In genomic region chr5:110903966-110904365, GRCh38 we compare ENCODE assay signal across 17 cellular contexts.
A peak's percentile ranks its signal among the peaks of the same experiment; 100 is the strongest.
DNase-seq lines count a peak whose midpoint lies in the region; ATAC-seq and TF ChIP-seq lines count a peak whose summit lies in the region.
"Had no signal": no experiment of that assay in that cellular context is flagged by ENCODE, and none has a peak within 500 bp of the region (broad histone marks: within the 10 kb centered on the region; RNA-seq: fewer than 3 reads in every experiment).

No MANE protein-coding gene starts in this region.

- H3K4me1 ChIP-seq in GM23338 (ENCODE audit: insufficient read depth) = peaks cover 27% of the 10 kb centered on the region
- H3K4me1 ChIP-seq in A673 (ENCODE audit: insufficient read depth, low read length, poor library complexity, severe bottlenecking) = no peaks in the 10 kb centered on the region
- no peaks in the 10 kb centered on the region for H3K4me1 ChIP-seq in right cardiac atrium (ENCODE audit: control insufficient read depth, insufficient read depth, low read length)
- H3K4me1 ChIP-seq: BLaER1 treated with 17β-estradiol and CSF1 and Interleukin-3, amounts not matched to agents 10 nM and 100 nM had no signal

- H3F3A ChIP-seq in GM23338 (replicated peaks; ENCODE audit: low read depth) = no peaks in the 10 kb centered on the region

- 73% methylated on average over 3 of the region's 3 CpGs for WGBS in right cardiac atrium

- H3K4me3 ChIP-seq in GM23338 = no peak overlapping the region
- H3K4me3 ChIP-seq in fibroblast of villous mesenchyme (ENCODE audit: low read depth, low read length) = no peak overlapping the region
- no peak overlapping the region for H3K4me3 ChIP-seq in A673 (ENCODE audit: low read depth, low read length, poor library complexity, severe bottlenecking)
- no peak overlapping the region for H3K4me3 ChIP-seq in right cardiac atrium (ENCODE audit: low read length)
- H3K4me3 ChIP-seq: BLaER1 treated with 17β-estradiol and CSF1 and Interleukin-3, amounts not matched to agents 10 nM and 100 nM; GM12878 had no signal

- H3K4me3 Mint-ChIP-seq in GM23338 = no peak overlapping the region
- no peak overlapping the region for H3K4me3 Mint-ChIP-seq in effector memory CD8-positive, alpha-beta T cell
- H3K4me3 Mint-ChIP-seq: CD4-positive, CD25-positive, alpha-beta regulatory T cell; H9 had no signal

- no peaks in the 10 kb centered on the region for H4K20me1 ChIP-seq in GM23338 (replicated peaks; ENCODE audit: insufficient read depth)
- H4K20me1 ChIP-seq: BLaER1 treated with 17β-estradiol and CSF1 and Interleukin-3, amounts not matched to agents 10 nM and 100 nM had no signal

- peaks cover 20% of the 10 kb centered on the region for H3K4me1 Mint-ChIP-seq in GM23338
- no peaks in the 10 kb centered on the region for H3K4me1 Mint-ChIP-seq in effector memory CD8-positive, alpha-beta T cell (ENCODE audit: low read depth in 2 of 2)
- H3K4me1 Mint-ChIP-seq: CD4-positive, CD25-positive, alpha-beta regulatory T cell had no signal

- ATAC-seq in GM23338 = no peak
- ATAC-seq in SK-N-SH treated with all-trans-retinoic acid at 6 μM for 48 hours = no peak; the same call in 1 of the 3 replicates
- no peak for ATAC-seq in right cardiac atrium
- no peak for ATAC-seq in effector memory CD8-positive, alpha-beta T cell (replicated peaks)
- ATAC-seq: GM12878 had no signal

- no peak overlapping the region for H3K4me2 ChIP-seq in GM23338
- H3K4me2 ChIP-seq: BLaER1 treated with 17β-estradiol and CSF1 and Interleukin-3, amounts not matched to agents 10 nM and 100 nM had no signal

- no peak overlapping the region for H3K27ac ChIP-seq in GM23338 (ENCODE audit: low read depth)
- H3K27ac ChIP-seq in A673 (ENCODE audit: low read depth, low read length, poor library complexity, severe bottlenecking) = no peak overlapping the region
- H3K27ac ChIP-seq in right cardiac atrium (ENCODE audit: low read length) = no peak overlapping the region
- H3K27ac ChIP-seq: BLaER1 treated with 17β-estradiol and CSF1 and Interleukin-3, amounts not matched to agents 10 nM and 100 nM had no signal

- TF ChIP-seq CTCF in GM23338 (conservative IDR thresholded peaks at IDR 0.05; ENCODE audit: low read depth in 2 of 2) = no peak
- TF ChIP-seq CTCF in fibroblast of villous mesenchyme (IDR thresholded peaks at IDR 0.05; ENCODE audit: insufficient read depth, low read depth, low read length) = no peak
- TF ChIP-seq CTCF in A673 (conservative IDR thresholded peaks at IDR 0.05; ENCODE audit: low read depth, low read length) = no peak

- H2AFZ ChIP-seq in GM23338 = no peak overlapping the region

- intact Hi-C loops in A673 (cut with micrococcal nuclease; ENCODE audit: unreplicated experiment) (no loop called here), right cardiac atrium (cut with DNase I) (no loop called here)

- 0 out of 2 replicates have a peak overlapping the region, but pooled peaks have one; percentile 52 for H3K27ac Mint-ChIP-seq in GM23338
- H3K27ac Mint-ChIP-seq in effector memory CD8-positive, alpha-beta T cell = no peak overlapping the region
- H3K27ac Mint-ChIP-seq: CD4-positive, CD25-positive, alpha-beta regulatory T cell had no signal

- no TSS peak for BruUV-seq in A673 (replicated peaks; lab: Mats Ljungman, UMichigan)

- H3K27me3 ChIP-seq in GM23338 (ENCODE audit: insufficient read depth) (no peaks in the 10 kb centered on the region), A673 (replicated peaks; ENCODE audit: insufficient read depth, low read depth, low read length, poor library complexity) (peaks cover 8% of the 10 kb centered on the region), right cardiac atrium (ENCODE audit: control insufficient read depth, insufficient read depth) (no peaks in the 10 kb centered on the region)
- H3K27me3 ChIP-seq: BLaER1 treated with 17β-estradiol and CSF1 and Interleukin-3, amounts not matched to agents 10 nM and 100 nM had no signal

- no peaks in the 10 kb centered on the region for H3K79me2 ChIP-seq in GM23338 (replicated peaks; ENCODE audit: insufficient read depth)

- H3K9me2 ChIP-seq in GM23338 (ENCODE audit: insufficient read depth) = no peaks in the 10 kb centered on the region

- H3K36me3 Mint-ChIP-seq in GM23338 (ENCODE audit: low read depth) = no peaks in the 10 kb centered on the region
- no peaks in the 10 kb centered on the region for H3K36me3 Mint-ChIP-seq in effector memory CD8-positive, alpha-beta T cell (ENCODE audit: insufficient read depth)
- H3K36me3 Mint-ChIP-seq: CD4-positive, CD25-positive, alpha-beta regulatory T cell had no signal

- H3K9me3 Mint-ChIP-seq in GM23338 = peaks cover 4% of the 10 kb centered on the region; the same call in 1 of the 3 replicates
- H3K9me3 Mint-ChIP-seq in effector memory CD8-positive, alpha-beta T cell = peaks cover 0 to 8% of the 10 kb centered on the region in 2 donors

- H3K36me3 ChIP-seq in GM23338 (ENCODE audit: insufficient read depth) = no peaks in the 10 kb centered on the region
- no peaks in the 10 kb centered on the region for H3K36me3 ChIP-seq in A673 (ENCODE audit: insufficient read depth, low read length, poor library complexity, severe bottlenecking)
- H3K36me3 ChIP-seq: BLaER1 treated with 17β-estradiol and CSF1 and Interleukin-3, amounts not matched to agents 10 nM and 100 nM had no signal

- no peaks in the 10 kb centered on the region for H3K9me3 ChIP-seq in A673 (ENCODE audit: low read depth, low read length, poor library complexity, severe bottlenecking)
- no peaks in the 10 kb centered on the region for H3K9me3 ChIP-seq in right cardiac atrium (ENCODE audit: control insufficient read depth, low read length)

- peaks cover 1% of the 10 kb centered on the region for H3K27me3 Mint-ChIP-seq in GM23338 (ENCODE audit: insufficient read depth, low read depth, poor library complexity)
- H3K27me3 Mint-ChIP-seq in effector memory CD8-positive, alpha-beta T cell = peaks cover 0 to 9% of the 10 kb centered on the region in 2 donors

- DNase-seq in GM23338 (ENCODE audit: low spot score) (no peak), fibroblast of villous mesenchyme (ENCODE audit: low read depth) (peak; percentile 43), kidney tubule cell (ENCODE audit: low spot score) (peak; percentile 42), A673 (ENCODE audit: low spot score) (no peak), right cardiac atrium (no peak), NCI-H1417 (lab: John Stamatoyannopoulos, UW) (no peak)
- DNase-seq in effector memory CD8-positive, alpha-beta T cell = no peak
- DNase-seq: 8988T; ACHN; Calu3; CD4-positive, CD25-positive, alpha-beta regulatory T cell; DMS 273 treated with DMSO at 0.1 percent for 48 hours; GOT3; H9 had no signal

- POLR2A ChIA-PET in A673 (lab: Charles Lee; ENCODE audit: low non-redundant PET) = no interaction called here

- CTCF ChIA-PET in A673 (lab: Charles Lee) = interaction anchor here (0.5 kb wide), 1 partner anchor 188 kb away, joined by 3 read pairs; the partner anchor contains the start of gene WDR36

TF ChIP-seq in GM23338, 12 proteins besides CTCF, POLR2A, EP300 and RAD21 (continues in another document):
- TF ChIP-seq JUNB (IDR thresholded peaks at IDR 0.05; ENCODE audit: unreplicated experiment) = no peak
- no peak for TF ChIP-seq STAT1 (IDR thresholded peaks at IDR 0.05; ENCODE audit: unreplicated experiment)

TF ChIP-seq in SK-N-SH treated with all-trans-retinoic acid at 6 μM for 48 hours, 23 proteins besides CTCF, POLR2A, EP300 and RAD21:
- TF ChIP-seq ISL1 (CRISPR knock-in tag; IDR thresholded peaks at IDR 0.05) = peak; percentile 54
- no peak for TF ChIP-seq ESRRG (CRISPR knock-in tag; IDR thresholded peaks at IDR 0.05)
- TF ChIP-seq PATZ1 (CRISPR knock-in tag; IDR thresholded peaks at IDR 0.05; ENCODE audit: borderline replicate concordance) = no peak

Comparison
In these comparisons a context has a peak if more than half of its experiments do, and no peak if none do; other contexts are left out.
1. DNase-seq: peak in fibroblast of villous mesenchyme (single experiment) and kidney tubule cell (single experiment); none in GM23338 (single experiment), A673 (single experiment), right cardiac atrium (0 of 3), NCI-H1417 (0 of 3) and effector memory CD8-positive, alpha-beta T cell (0 of 3).